ENCODE assay signal across 9 cellular contexts in genomic region chr16:73202176-73202729, GRCh38.
A peak's percentile ranks its signal among the peaks of the same experiment; 100 is the strongest.
DNase-seq lines count a peak whose midpoint lies in the region; ATAC-seq, FAIRE-seq and TF ChIP-seq lines count a peak whose summit lies in the region.
"Had no signal": no experiment of that assay in that cellular context is flagged by ENCODE, and none has a peak within 500 bp of the region (broad histone marks: within the 10 kb centered on the region; RNA-seq: fewer than 3 reads in every experiment).

No MANE protein-coding gene starts in this region.

- ATAC-seq in HG03025 (IDR thresholded peaks at IDR 0.05; ENCODE audit: low FRiP score, unreplicated experiment) = no peak

- peaks cover 6 to 18% of the 10 kb centered on the region in 2 experiments; a peak in 3 of 4 replicates for H3K4me1 ChIP-seq in SK-N-SH (ENCODE audit: control insufficient read depth in 1 of 2, insufficient read depth in 2 of 2, low read depth in 1 of 2, low read length in 1 of 2)

- H2AFZ ChIP-seq in SK-N-SH (ENCODE audit: low read depth) = no peak overlapping the region

- no peaks in the 10 kb centered on the region for H3K27me3 ChIP-seq in SK-N-SH (ENCODE audit: insufficient read depth)

- 40% methylated on average over 5 of the region's 5 CpGs for WGBS in SK-N-SH (ENCODE audit: low lambda C conversion rate)

- 0 out of 2 replicates have a peak overlapping the region, but pooled peaks have one; percentile 6 for H3K9ac ChIP-seq in SK-N-SH

- H3K4me2 ChIP-seq in SK-N-SH = peak overlapping the region; percentile 38; the same call in 1 of the 2 replicates

- CTCF ChIA-PET in SK-N-SH (lab: Yijun Ruan, JAX) = interaction anchor here (1.5 kb wide), 1 partner anchor 12 kb away, joined by 3 read pairs; no protein-coding TSS in a partner anchor

- H3F3A ChIP-seq in SK-N-SH (replicated peaks; ENCODE audit: insufficient read depth) = peaks cover 20% of the 10 kb centered on the region

- no peaks in the 10 kb centered on the region for H3K9me2 ChIP-seq in SK-N-SH

- no peaks in the 10 kb centered on the region for H3K9me3 ChIP-seq in SK-N-SH

- no peaks in the 10 kb centered on the region for H4K20me1 ChIP-seq in SK-N-SH (ENCODE audit: insufficient read depth)

- TF ChIP-seq CTCF in HFF-Myc (IDR thresholded peaks at IDR 0.05; ENCODE audit: low read depth, low read length, missing control alignments) (no peak), SK-N-SH (IDR thresholded peaks at IDR 0.05) (no peak)

- FAIRE-seq in RCC 7860 (lab: Jason Lieb, UNC) = no peak

- POLR2A ChIA-PET in SK-N-SH (lab: Yijun Ruan, JAX) = interaction anchor here (0.7 kb wide), 1 partner anchor 8 kb away, joined by 3 read pairs; no protein-coding TSS in a partner anchor

- H3K4me3 ChIP-seq in HFF-Myc (replicated peaks; ENCODE audit: low read depth, low read length) (no peak overlapping the region), SK-N-SH (ENCODE audit: low read depth in 2 of 2, low read length in 1 of 2) (no peak overlapping the region)

- DNase-seq in HFF-Myc (ENCODE audit: extremely low read depth, low read depth) (peak; percentile 91), SK-N-SH (no peak), hepatic stellate cell (ENCODE audit: low spot score) (peak; percentile 59), stromal cell of bone marrow (ENCODE audit: low read depth) (peak; percentile 95), RCC 7860 (ENCODE audit: low spot score) (no peak), dermis blood vessel endothelial cell (no peak)
- DNase-seq: activated CD4-positive, alpha-beta T cell treated with anti-CD3 and anti-CD28 coated beads for 1 hour; foreskin melanocyte had no signal

- peak in 1 of 2 experiments; percentile 80; a peak in 2 of 4 replicates for TF ChIP-seq EP300 in SK-N-SH (IDR thresholded peaks at IDR 0.05; ENCODE audit: borderline replicate concordance in 1 of 2, low read depth in 1 of 2, low read length in 1 of 2)

- H3K36me3 ChIP-seq in SK-N-SH (replicated peaks in 1 of 2; ENCODE audit: control insufficient read depth in 1 of 2, insufficient read depth in 2 of 2, low read length in 1 of 2) = no peaks in the 10 kb centered on the region

- H3K79me2 ChIP-seq in SK-N-SH (ENCODE audit: insufficient read depth) = no peaks in the 10 kb centered on the region

- H3K27ac ChIP-seq in SK-N-SH (ENCODE audit: low read depth in 2 of 2, low read length in 1 of 2) = peak overlapping the region; percentile 70 to 75; a peak in 3 of 4 replicates

- TF ChIP-seq RAD21 in SK-N-SH (IDR thresholded peaks at IDR 0.05; ENCODE audit: low read length) = no peak

TF ChIP-seq in SK-N-SH, 30 proteins besides CTCF, POLR2A, EP300 and RAD21:
- peak; percentile 96 for TF ChIP-seq TCF12 (IDR thresholded peaks at IDR 0.05)
- TF ChIP-seq ELF1 (IDR thresholded peaks at IDR 0.05) = no peak
- peak; percentile 65; the same call in 1 of the 2 replicates for TF ChIP-seq TEAD4 (IDR thresholded peaks at IDR 0.05; ENCODE audit: borderline replicate concordance, insufficient read depth)
- peak; percentile 79; the same call in 1 of the 2 replicates for TF ChIP-seq MEF2A (IDR thresholded peaks at IDR 0.05; ENCODE audit: borderline replicate concordance, low read depth)
- TF ChIP-seq RXRA (IDR thresholded peaks at IDR 0.05; ENCODE audit: borderline replicate concordance, low read depth) = peak; percentile 32; the same call in 1 of the 2 replicates
- no peak for TF ChIP-seq FOXJ3 (CRISPR knock-in tag; IDR thresholded peaks at IDR 0.05)
- TF ChIP-seq EZH2phosphoT487 (IDR thresholded peaks at IDR 0.05; ENCODE audit: borderline replicate concordance, low read depth) = no peak
- TF ChIP-seq MXI1 (IDR thresholded peaks at IDR 0.05; ENCODE audit: low read depth, low read length) = no peak
- peak; percentile 44; the same call in 1 of the 2 replicates for TF ChIP-seq POLR2AphosphoS5 (IDR thresholded peaks at IDR 0.05; ENCODE audit: low read depth, low read length)
- TF ChIP-seq ZBTB33 (IDR thresholded peaks at IDR 0.05; ENCODE audit: borderline replicate concordance, low read depth) = peak; percentile 58; the same call in 1 of the 2 replicates
- peak; percentile 93 for TF ChIP-seq NFIC (IDR thresholded peaks at IDR 0.05; ENCODE audit: borderline replicate concordance)
- peak; percentile 67 for TF ChIP-seq PBX3 (IDR thresholded peaks at IDR 0.05)
- no peak for TF ChIP-seq RCOR1 (IDR thresholded peaks at IDR 0.05; ENCODE audit: low read length)
- TF ChIP-seq JUND (IDR thresholded peaks at IDR 0.05) = peak; percentile 27; the same call in 1 of the 2 replicates
- peak; percentile 60; the same call in 1 of the 2 replicates for TF ChIP-seq MAX (IDR thresholded peaks at IDR 0.05; ENCODE audit: low read depth)

Comparison
In these comparisons a context has a peak if more than half of its experiments do, and no peak if none do; other contexts are left out.
1. DNase-seq: peak in HFF-Myc (single experiment), hepatic stellate cell (single experiment) and stromal cell of bone marrow (single experiment); none in SK-N-SH (single experiment), RCC 7860 (single experiment) and dermis blood vessel endothelial cell (single experiment).